In genomic region chr3:132034486-132035464, GRCh38 we compare ENCODE assay signal across 8 cellular contexts. TPM values are rescaled to one million over a fixed set of nuclear protein-coding genes. Genes with fewer than 3 reads are reported as not detected.
DNase-seq lines count a peak whose midpoint lies in the region; ATAC-seq and TF ChIP-seq lines count a peak whose summit lies in the region.

TSS of gene CPNE4 (minus strand) at chr3:132035014.

- peaks cover 6% of the 10 kb centered on the region for H3K4me1 Mint-ChIP-seq in chondrocyte (ENCODE audit: low read depth)

- H3K27ac Mint-ChIP-seq in chondrocyte (ENCODE audit: unreplicated experiment) = no peak within 1 kb of the TSS

- peaks cover 75% of the 10 kb centered on the region for H3K27me3 Mint-ChIP-seq in chondrocyte (ENCODE audit: low read depth)

- H3K4me3 Mint-ChIP-seq in chondrocyte (ENCODE audit: unreplicated experiment) = peak within 1 kb of the TSS; percentile 19

- ATAC-seq in GM18519 (IDR thresholded peaks at IDR 0.05; ENCODE audit: low FRiP score, unreplicated experiment) (peak; percentile 76), HG03196 (IDR thresholded peaks at IDR 0.05; ENCODE audit: unreplicated experiment) (peak; percentile 71)
- peak; percentile 51 to 65 for ATAC-seq in activated CD4-positive, CD25-positive, alpha-beta regulatory T cell treated with anti-CD3 and anti-CD28 coated beads, Interleukin-2, amount 50 U/mL, for 24 hours

- H3K9me3 Mint-ChIP-seq in chondrocyte (ENCODE audit: low read depth) = no peaks in the 10 kb centered on the region

- H3K36me3 Mint-ChIP-seq in chondrocyte (ENCODE audit: low read depth) = no peaks in the 10 kb centered on the region

- peak; percentile 87 for TF ChIP-seq CTCF in chondrocyte (IDR thresholded peaks at IDR 0.05)

- DNase-seq in A172 (ENCODE audit: low spot score) (peak; percentile 65), NCI-H2227 treated with DMSO at 0.1 percent for 48 hours (lab: John Stamatoyannopoulos, UW) (peak; percentile 80), chondrocyte (ENCODE audit: low spot score) (no peak), kidney glomerular epithelial cell (lab: John Stamatoyannopoulos, UW) (peak; percentile 71)
- peak; percentile 39 to 65 (median 52) for DNase-seq in stimulated activated CD4-positive, alpha-beta T cell treated with anti-CD3 and anti-CD28 coated beads, Interleukin-1b, Interleukin-23, amount 100 ng/mL, for 24 hours (ENCODE audit: low read depth in 4 of 4, low spot score in 1 of 4)

RNA-seq across cellular contexts. Expression of gene CPNE4, which starts in this region (rescaled TPM):
- not detected in 2 replicates for total RNA-seq in A172 (2014; rRNA removed; shearing (Covaris generic))
- total RNA-seq in chondrocyte = not detected in 3 replicates

Comparison
In these comparisons a context has a peak if more than half of its experiments do, and no peak if none do; other contexts are left out.
1. Peak in DNase-seq in A172; RNA of the gene not detected or under 1 TPM.